19 cellular contexts compared by ENCODE assay signal in the genomic region with DNA sequence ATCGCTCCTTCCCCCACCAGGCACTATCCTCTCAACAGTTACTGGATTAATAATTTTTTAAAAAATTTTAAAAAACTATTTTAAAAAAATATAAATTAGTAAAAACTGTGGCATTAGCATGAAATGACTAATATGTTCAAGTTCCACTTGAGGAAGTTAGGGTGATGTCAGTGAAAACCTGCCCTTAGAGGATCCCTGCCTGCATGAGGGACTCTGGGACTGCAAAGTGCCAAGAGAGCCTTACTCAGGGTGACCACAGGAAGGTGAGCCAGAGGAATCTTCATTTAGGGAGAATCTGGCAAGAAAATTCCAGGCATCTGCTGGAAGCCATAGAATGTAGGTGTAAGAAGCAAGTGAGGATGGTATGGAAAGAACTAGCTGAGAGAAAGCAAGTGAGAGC.
"Had no signal": no experiment of that assay in that cellular context is flagged by ENCODE, and none has a peak within 500 bp of the region (broad histone marks: within the 10 kb centered on the region; RNA-seq: fewer than 3 reads in every experiment).

No MANE protein-coding gene starts in this region.

- H3K27ac Mint-ChIP-seq: activated naive CD4-positive, alpha-beta T cell treated with anti-CD3 and anti-CD28 coated beads for 36 hours; activated naive CD8-positive, alpha-beta T cell treated with anti-CD3 and anti-CD28 coated beads, Interleukin-2, amount 50 U/mL, for 24 hours; activated T-helper 2 cell treated with anti-CD3 and anti-CD28 coated beads, Interferon-gamma antibody, Interleukin-2, Interleukin-4, amounts not matched to agents 10 μg/mL and 5 μg/mL and 100 μg/mL, durations not matched to agents 14 hours and 24 hours and 36 hours; nephron; progenitor cell of endocrine pancreas had no signal

- H3K9me3 ChIP-seq: tibial nerve, vagina had no signal

- H3K27ac ChIP-seq: tibial nerve, vagina, WERI-Rb-1 had no signal

- DNase-seq: activated CD4-positive, alpha-beta T cell treated with anti-CD3 and anti-CD28 coated beads, Interleukin-2, amount 50 U/mL, for 48 hours; activated naive CD4-positive, alpha-beta T cell treated with anti-CD3 and anti-CD28 coated beads for 36 hours; activated naive CD8-positive, alpha-beta T cell treated with anti-CD3 and anti-CD28 coated beads, Interleukin-2, amount 50 U/mL, for 24 hours; activated T-cell treated with anti-CD3 and anti-CD28 coated beads, Interleukin-2, amount 50 U/mL, for 1 hour; aorta; hypothalamus; mesendoderm; right cardiac atrium; small intestine; stimulated activated CD4-positive, alpha-beta T cell treated with anti-CD3 and anti-CD28 coated beads, Interleukin-4, amount 100 ng/mL, for 4 hours; stimulated activated CD8-positive, alpha-beta memory T cell treated with anti-CD3 and anti-CD28 coated beads, Interleukin-4, amount 100 ng/mL, for 48 hours; stimulated activated naive CD4-positive, alpha-beta T cell treated with Interleukin-2 at 50 U/mL for 16 hours; T1000; WERI-Rb-1 had no signal

- H3K36me3 ChIP-seq: tibial nerve, vagina, WERI-Rb-1 had no signal

- H3K9me3 Mint-ChIP-seq: activated naive CD4-positive, alpha-beta T cell treated with anti-CD3 and anti-CD28 coated beads for 36 hours; activated naive CD8-positive, alpha-beta T cell treated with anti-CD3 and anti-CD28 coated beads, Interleukin-2, amount 50 U/mL, for 24 hours; activated T-helper 2 cell treated with anti-CD3 and anti-CD28 coated beads, Interferon-gamma antibody, Interleukin-2, Interleukin-4, amounts not matched to agents 10 μg/mL and 5 μg/mL and 100 μg/mL, durations not matched to agents 14 hours and 24 hours and 36 hours; nephron had no signal

- H3K4me3 Mint-ChIP-seq: activated naive CD4-positive, alpha-beta T cell treated with anti-CD3 and anti-CD28 coated beads for 36 hours; activated naive CD8-positive, alpha-beta T cell treated with anti-CD3 and anti-CD28 coated beads, Interleukin-2, amount 50 U/mL, for 24 hours; nephron had no signal

- ATAC-seq: activated naive CD8-positive, alpha-beta T cell treated with anti-CD3 and anti-CD28 coated beads, Interleukin-2, amount 50 U/mL, for 24 hours; right cardiac atrium had no signal

- H3K27me3 Mint-ChIP-seq: activated naive CD8-positive, alpha-beta T cell treated with anti-CD3 and anti-CD28 coated beads, Interleukin-2, amount 50 U/mL, for 24 hours had no signal

- H3K4me3 ChIP-seq: tibial nerve, vagina had no signal

- H3K27me3 ChIP-seq: tibial nerve, vagina had no signal
